Comparison of ENCODE assay signal across 21 cellular contexts in genomic region chr2:228675042-228675441, GRCh38.
DNase-seq lines count a peak whose midpoint lies in the region; ATAC-seq and TF ChIP-seq lines count a peak whose summit lies in the region.
"Had no signal": no experiment of that assay in that cellular context is flagged by ENCODE, and none has a peak within 500 bp of the region (broad histone marks: within the 10 kb centered on the region; RNA-seq: fewer than 3 reads in every experiment).

No MANE protein-coding gene starts in this region.

- POLR2A ChIA-PET in SK-N-SH (lab: Yijun Ruan, JAX) = no interaction called here

- CTCF ChIA-PET in SK-N-SH (lab: Yijun Ruan, JAX) = interaction anchor here (1.7 to 2.3 kb wide), 3 partner anchors 9 to 785 kb away, joined by 5 to 9 read pairs (median 7); no protein-coding TSS in a partner anchor

- H3K9me2 ChIP-seq in SK-N-SH = no peaks in the 10 kb centered on the region

- no peak for TF ChIP-seq CTCF in SK-N-SH (IDR thresholded peaks at IDR 0.05)
- TF ChIP-seq CTCF in brain microvascular endothelial cell (IDR thresholded peaks at IDR 0.05; ENCODE audit: low read depth, low read length, missing control alignments) = no peak
- no peak for TF ChIP-seq CTCF in thoracic aorta (IDR thresholded peaks at IDR 0.05)

- TF ChIP-seq EP300 in SK-N-SH (IDR thresholded peaks at IDR 0.05; ENCODE audit: borderline replicate concordance in 1 of 2, low read depth in 1 of 2, low read length in 1 of 2) = no peak

- peaks cover 0 to 3% of the 10 kb centered on the region in 2 experiments; a peak in 1 of 4 replicates for H3K4me1 ChIP-seq in SK-N-SH (ENCODE audit: control insufficient read depth in 1 of 2, insufficient read depth in 2 of 2, low read depth in 1 of 2, low read length in 1 of 2)
- H3K4me1 ChIP-seq in right cardiac atrium (ENCODE audit: control insufficient read depth, insufficient read depth, low read length) = no peaks in the 10 kb centered on the region
- H3K4me1 ChIP-seq in thoracic aorta (ENCODE audit: control insufficient read depth in 1 of 2, low read depth in 2 of 2) = peaks cover 0 to 5% of the 10 kb centered on the region in 2 donors
- H3K4me1 ChIP-seq: colonic mucosa, Peyer's patch, prostate gland, testis had no signal

- no peaks in the 10 kb centered on the region for H3K9me3 ChIP-seq in SK-N-SH
- no peaks in the 10 kb centered on the region for H3K9me3 ChIP-seq in right cardiac atrium (ENCODE audit: control insufficient read depth, low read length)
- H3K9me3 ChIP-seq in thoracic aorta = no peaks in the 10 kb centered on the region
- H3K9me3 ChIP-seq: colonic mucosa, Peyer's patch, prostate gland, testis had no signal

- ATAC-seq in SK-N-SH treated with all-trans-retinoic acid at 6 μM for 48 hours = no peak
- peak; percentile 72 to 80 for ATAC-seq in right cardiac atrium
- peak; percentile 73 for ATAC-seq in thoracic aorta (ENCODE audit: insufficient number of reproducible peaks, low FRiP score, low read depth)
- no peak for ATAC-seq in GM19467 (IDR thresholded peaks at IDR 0.05; ENCODE audit: unreplicated experiment)

- H3K4me3 ChIP-seq in SK-N-SH (ENCODE audit: low read depth in 2 of 2, low read length in 1 of 2) (no peak overlapping the region), brain microvascular endothelial cell (ENCODE audit: low read depth, low read length) (no peak overlapping the region), right cardiac atrium (ENCODE audit: low read length) (no peak overlapping the region), thoracic aorta (no peak overlapping the region)
- H3K4me3 ChIP-seq: colonic mucosa, Peyer's patch, prostate gland, testis had no signal

- H3K9ac ChIP-seq in SK-N-SH = no peak overlapping the region

- no peak overlapping the region for H2AFZ ChIP-seq in SK-N-SH (ENCODE audit: low read depth)

- no peaks in the 10 kb centered on the region for H3K79me2 ChIP-seq in SK-N-SH (ENCODE audit: insufficient read depth)

- intact Hi-C loops in right cardiac atrium (cut with DNase I) = no loop called here

- H4K20me1 ChIP-seq in SK-N-SH (ENCODE audit: insufficient read depth) = no peaks in the 10 kb centered on the region

- H3K27me3 ChIP-seq in SK-N-SH (ENCODE audit: insufficient read depth) (no peaks in the 10 kb centered on the region), brain microvascular endothelial cell (replicated peaks) (no peaks in the 10 kb centered on the region), right cardiac atrium (ENCODE audit: control insufficient read depth, insufficient read depth) (no peaks in the 10 kb centered on the region), thoracic aorta (replicated peaks; ENCODE audit: insufficient read depth) (no peaks in the 10 kb centered on the region)
- H3K27me3 ChIP-seq: colonic mucosa, Peyer's patch, testis had no signal

- no peaks in the 10 kb centered on the region for H3F3A ChIP-seq in SK-N-SH (replicated peaks; ENCODE audit: insufficient read depth)

- DNase-seq in SK-N-SH (no peak), brain microvascular endothelial cell (peak; percentile 48), right cardiac atrium (no peak), thoracic aorta (ENCODE audit: low spot score) (no peak), mucosa of gallbladder (ENCODE audit: low spot score) (no peak), NCI-H2107 treated with DMSO at 0.1 percent for 48 hours (lab: John Stamatoyannopoulos, UW; ENCODE audit: unreplicated experiment) (no peak)
- DNase-seq: activated CD4-positive, alpha-beta T cell treated with anti-CD3 and anti-CD28 coated beads, Interleukin-2, amount 50 U/mL, for 48 hours; CD4-positive, alpha-beta memory T cell; colonic mucosa; DND-41; MM.1S; naive B cell; NCI-H774; Peyer's patch; stimulated activated CD4-positive, alpha-beta T cell treated with anti-CD3 and anti-CD28 coated beads, Interleukin-1b, Interleukin-23, amount 100 ng/mL, for 48 hours; testis had no signal

- no peak overlapping the region for H3K4me2 ChIP-seq in SK-N-SH

- H3K36me3 ChIP-seq in SK-N-SH (replicated peaks in 1 of 2; ENCODE audit: control insufficient read depth in 1 of 2, insufficient read depth in 2 of 2, low read length in 1 of 2) = no peaks in the 10 kb centered on the region
- H3K36me3 ChIP-seq in brain microvascular endothelial cell (replicated peaks) = no peaks in the 10 kb centered on the region
- H3K36me3 ChIP-seq in thoracic aorta = no peaks in the 10 kb centered on the region
- H3K36me3 ChIP-seq: colonic mucosa, Peyer's patch, prostate gland had no signal

- in situ Hi-C loops in brain microvascular endothelial cell (cut with HindIII; ENCODE audit: low pct_ligation_motif_present, low sequenced_read_pairs) = no loop called here

- TF ChIP-seq RAD21 in SK-N-SH (IDR thresholded peaks at IDR 0.05; ENCODE audit: low read length) = no peak

- no peak overlapping the region for H3K27ac ChIP-seq in SK-N-SH (ENCODE audit: low read depth in 2 of 2, low read length in 1 of 2)
- no peak overlapping the region for H3K27ac ChIP-seq in brain microvascular endothelial cell
- no peak overlapping the region for H3K27ac ChIP-seq in right cardiac atrium (ENCODE audit: low read length)
- H3K27ac ChIP-seq in thoracic aorta = no peak overlapping the region
- H3K27ac ChIP-seq: 22Rv1, colonic mucosa, epithelial cell of prostate, Peyer's patch, prostate gland, testis had no signal

- 25% methylated on average over 3 of the region's 3 CpGs for WGBS in SK-N-SH (ENCODE audit: low lambda C conversion rate)
- WGBS in right cardiac atrium = 53% methylated on average over 3 of the region's 3 CpGs

TF ChIP-seq in SK-N-SH, 30 proteins besides CTCF, POLR2A, EP300 and RAD21:
- no peak for TF ChIP-seq CHD2 (IDR thresholded peaks at IDR 0.05; ENCODE audit: low read length, partially characterized antibody)
- TF ChIP-seq TEAD4 (IDR thresholded peaks at IDR 0.05; ENCODE audit: borderline replicate concordance, insufficient read depth) = no peak
- TF ChIP-seq PBX3 (IDR thresholded peaks at IDR 0.05) = 0 out of 2 replicates have a peak, but pooled peaks have one; percentile 12

TF ChIP-seq in SK-N-SH treated with all-trans-retinoic acid at 6 μM for 48 hours, 23 proteins besides CTCF, POLR2A, EP300 and RAD21:
- TF ChIP-seq PPARA (CRISPR knock-in tag; IDR thresholded peaks at IDR 0.05; ENCODE audit: borderline replicate concordance) (no peak), ESRRG (CRISPR knock-in tag; IDR thresholded peaks at IDR 0.05) (no peak), ZFP30 (CRISPR knock-in tag; IDR thresholded peaks at IDR 0.05) (no peak), ZFP3 (CRISPR knock-in tag; IDR thresholded peaks at IDR 0.05) (no peak), POU6F1 (CRISPR knock-in tag; IDR thresholded peaks at IDR 0.05; ENCODE audit: borderline replicate concordance, low read depth) (no peak), PATZ1 (CRISPR knock-in tag; IDR thresholded peaks at IDR 0.05; ENCODE audit: borderline replicate concordance) (no peak), ARNTL (CRISPR knock-in tag; IDR thresholded peaks at IDR 0.05; ENCODE audit: borderline replicate concordance, low read depth) (no peak), CSRNP3 (CRISPR knock-in tag; IDR thresholded peaks at IDR 0.05) (no peak), ISL1 (CRISPR knock-in tag; IDR thresholded peaks at IDR 0.05) (no peak), ZNF8 (CRISPR knock-in tag; IDR thresholded peaks at IDR 0.05) (no peak), RARB (CRISPR knock-in tag; IDR thresholded peaks at IDR 0.05) (no peak), ZNF565 (CRISPR knock-in tag; conservative IDR thresholded peaks at IDR 0.05; ENCODE audit: low read depth) (no peak), TCF4 (CRISPR knock-in tag; IDR thresholded peaks at IDR 0.05; ENCODE audit: borderline replicate concordance) (no peak)
TF ChIP-seq in SK-N-SH treated with all-trans-retinoic acid at 6 μM for 48 hours: peak in this region for 0.

Comparison
In these comparisons a context has a peak if more than half of its experiments do, and no peak if none do; other contexts are left out.
1. ATAC-seq: peak in right cardiac atrium (2 of 2) and thoracic aorta (single experiment); none in SK-N-SH treated with all-trans-retinoic acid at 6 μM for 48 hours (single experiment) and GM19467 (single experiment).